ENCODE assay signal across 23 cellular contexts in genomic region chr7:782718-783449, GRCh38.
"Had no signal": no experiment of that assay in that cellular context is flagged by ENCODE, and none has a peak within 500 bp of the region (broad histone marks: within the 10 kb centered on the region; RNA-seq: fewer than 3 reads in every experiment).

No MANE protein-coding gene starts in this region.

- H3K4me3 Mint-ChIP-seq: dendritic cell treated with granulocyte-macrophage colony-stimulating factor and Interleukin-4, amounts not matched to agents 40 ng/mL and 50 ng/mL, for 4 days; neural crest cell; stimulated activated naive B cell treated with anti-CD40 and anti-IgM and Interleukin-4, amounts not matched to agents 10 μg/mL and 1 μg/mL and 100 μg/mL, for 72 hours; stimulated activated naive CD8-positive, alpha-beta T cell treated with anti-CD3 and anti-CD28 coated beads, Interleukin-15, amount 100 ng/mL, for 72 hours had no signal

- FAIRE-seq: colon had no signal

- H3K27me3 ChIP-seq: esophagus squamous epithelium, gastroesophageal sphincter, hepatocyte, sigmoid colon, testis, tibial nerve, upper lobe of right lung, vagina had no signal

- H3K4me1 ChIP-seq: parathyroid adenoma, testis, upper lobe of right lung had no signal

- H3K79me2 ChIP-seq: hepatocyte, parathyroid adenoma had no signal

- DNase-seq: esophagus squamous epithelium; foreskin fibroblast; kidney glomerular epithelial cell; mammary epithelial cell; naive thymus-derived CD8-positive, alpha-beta T cell; nucleus accumbens; sigmoid colon; stimulated activated CD4-positive, alpha-beta T cell treated with anti-CD3 and anti-CD28 coated beads, Interleukin-2, amount 100 ng/mL, for 24 hours; stimulated activated CD4-positive, alpha-beta T cell treated with anti-CD3 and anti-CD28 coated beads, Interleukin-4, amount 100 ng/mL, for 4 hours; stimulated activated naive B cell treated with anti-CD40 and anti-IgM and Interleukin-4, amounts not matched to agents 10 μg/mL and 1 μg/mL and 100 μg/mL, for 72 hours; stimulated activated naive CD8-positive, alpha-beta T cell treated with anti-CD3 and anti-CD28 coated beads, Interleukin-15, amount 100 ng/mL, for 72 hours; testis; upper lobe of right lung had no signal

- H3K27me3 Mint-ChIP-seq: dendritic cell treated with granulocyte-macrophage colony-stimulating factor and Interleukin-4, amounts not matched to agents 40 ng/mL and 50 ng/mL, for 4 days; naive thymus-derived CD8-positive, alpha-beta T cell; stimulated activated naive B cell treated with anti-CD40 and anti-IgM and Interleukin-4, amounts not matched to agents 10 μg/mL and 1 μg/mL and 100 μg/mL, for 72 hours; stimulated activated naive CD8-positive, alpha-beta T cell treated with anti-CD3 and anti-CD28 coated beads, Interleukin-15, amount 100 ng/mL, for 72 hours had no signal

- H3K27ac Mint-ChIP-seq: dendritic cell treated with granulocyte-macrophage colony-stimulating factor and Interleukin-4, amounts not matched to agents 40 ng/mL and 50 ng/mL, for 4 days; naive thymus-derived CD8-positive, alpha-beta T cell; stimulated activated naive B cell treated with anti-CD40 and anti-IgM and Interleukin-4, amounts not matched to agents 10 μg/mL and 1 μg/mL and 100 μg/mL, for 72 hours; stimulated activated naive CD8-positive, alpha-beta T cell treated with anti-CD3 and anti-CD28 coated beads, Interleukin-15, amount 100 ng/mL, for 72 hours had no signal

- H2AFZ ChIP-seq: hepatocyte, parathyroid adenoma had no signal

- H3K4me1 Mint-ChIP-seq: neural crest cell; stimulated activated naive CD8-positive, alpha-beta T cell treated with anti-CD3 and anti-CD28 coated beads, Interleukin-15, amount 100 ng/mL, for 72 hours had no signal

- ATAC-seq: gastroesophageal sphincter; left lobe of liver; naive thymus-derived CD8-positive, alpha-beta T cell; stimulated activated naive B cell treated with anti-CD40 and anti-IgM and Interleukin-4, amounts not matched to agents 10 μg/mL and 1 μg/mL and 100 μg/mL, for 72 hours; stimulated activated naive CD8-positive, alpha-beta T cell treated with anti-CD3 and anti-CD28 coated beads, Interleukin-15, amount 100 ng/mL, for 72 hours; upper lobe of right lung had no signal

- H3K9ac ChIP-seq: parathyroid adenoma had no signal

- H3K9me3 Mint-ChIP-seq: naive thymus-derived CD8-positive, alpha-beta T cell; neural crest cell; stimulated activated naive B cell treated with anti-CD40 and anti-IgM and Interleukin-4, amounts not matched to agents 10 μg/mL and 1 μg/mL and 100 μg/mL, for 72 hours; stimulated activated naive CD8-positive, alpha-beta T cell treated with anti-CD3 and anti-CD28 coated beads, Interleukin-15, amount 100 ng/mL, for 72 hours had no signal

- H3K4me2 ChIP-seq: hepatocyte had no signal

- H3K4me3 ChIP-seq: esophagus squamous epithelium, gastroesophageal sphincter, hepatocyte, sigmoid colon, skin epidermis, tibial nerve, upper lobe of right lung, vagina had no signal

- H3K9me3 ChIP-seq: esophagus squamous epithelium, gastroesophageal sphincter, sigmoid colon, testis, tibial nerve, upper lobe of right lung, vagina had no signal

- H3K27ac ChIP-seq: hepatocyte, parathyroid adenoma, skin epidermis, testis, tibial nerve, upper lobe of right lung, vagina had no signal
